1 cellular context compared by ENCODE assay signal in the genomic region with DNA sequence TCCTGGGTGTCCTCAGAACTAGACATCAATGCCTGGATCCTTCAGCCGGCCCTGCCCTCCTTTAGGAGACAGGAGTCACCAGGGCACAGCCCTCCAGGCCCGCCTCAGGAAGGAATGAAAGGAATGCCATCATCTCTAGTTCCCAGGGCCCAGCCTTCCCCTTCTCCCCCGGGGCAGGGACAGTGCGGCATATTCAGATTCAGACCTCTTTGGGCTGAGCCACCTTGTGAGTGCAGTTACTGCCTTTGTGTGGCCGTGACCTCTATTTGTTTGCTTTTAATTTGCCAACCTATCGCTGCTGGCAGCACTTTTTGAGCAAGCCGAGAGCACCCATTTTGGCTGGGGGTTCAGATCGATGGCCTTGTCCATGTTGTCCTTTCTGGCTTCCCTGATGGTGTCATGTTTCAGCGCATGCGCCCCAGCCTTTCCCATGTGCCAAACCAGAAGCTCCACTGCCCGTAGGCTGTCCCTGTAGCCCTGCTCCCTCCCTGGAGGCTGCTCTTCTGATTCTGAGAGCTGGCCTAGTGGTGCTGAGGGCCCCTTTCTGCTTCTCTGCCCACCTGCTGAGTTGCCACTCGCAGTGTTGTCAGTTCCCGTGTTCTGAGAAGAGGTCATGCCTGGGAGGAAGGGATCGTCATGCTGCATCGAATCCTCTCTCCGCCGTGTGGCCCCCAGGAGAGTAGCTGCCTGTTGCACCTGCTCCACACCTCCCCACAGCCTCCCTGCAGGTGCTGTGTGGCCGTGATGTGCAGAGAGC.
TF ChIP-seq lines count a peak whose summit lies in the region.

No MANE protein-coding gene starts in this region.

TF ChIP-seq in WTC11, 78 proteins besides CTCF, POLR2A, EP300 and RAD21 (continued from another document):
- TF ChIP-seq, protein P1, sequence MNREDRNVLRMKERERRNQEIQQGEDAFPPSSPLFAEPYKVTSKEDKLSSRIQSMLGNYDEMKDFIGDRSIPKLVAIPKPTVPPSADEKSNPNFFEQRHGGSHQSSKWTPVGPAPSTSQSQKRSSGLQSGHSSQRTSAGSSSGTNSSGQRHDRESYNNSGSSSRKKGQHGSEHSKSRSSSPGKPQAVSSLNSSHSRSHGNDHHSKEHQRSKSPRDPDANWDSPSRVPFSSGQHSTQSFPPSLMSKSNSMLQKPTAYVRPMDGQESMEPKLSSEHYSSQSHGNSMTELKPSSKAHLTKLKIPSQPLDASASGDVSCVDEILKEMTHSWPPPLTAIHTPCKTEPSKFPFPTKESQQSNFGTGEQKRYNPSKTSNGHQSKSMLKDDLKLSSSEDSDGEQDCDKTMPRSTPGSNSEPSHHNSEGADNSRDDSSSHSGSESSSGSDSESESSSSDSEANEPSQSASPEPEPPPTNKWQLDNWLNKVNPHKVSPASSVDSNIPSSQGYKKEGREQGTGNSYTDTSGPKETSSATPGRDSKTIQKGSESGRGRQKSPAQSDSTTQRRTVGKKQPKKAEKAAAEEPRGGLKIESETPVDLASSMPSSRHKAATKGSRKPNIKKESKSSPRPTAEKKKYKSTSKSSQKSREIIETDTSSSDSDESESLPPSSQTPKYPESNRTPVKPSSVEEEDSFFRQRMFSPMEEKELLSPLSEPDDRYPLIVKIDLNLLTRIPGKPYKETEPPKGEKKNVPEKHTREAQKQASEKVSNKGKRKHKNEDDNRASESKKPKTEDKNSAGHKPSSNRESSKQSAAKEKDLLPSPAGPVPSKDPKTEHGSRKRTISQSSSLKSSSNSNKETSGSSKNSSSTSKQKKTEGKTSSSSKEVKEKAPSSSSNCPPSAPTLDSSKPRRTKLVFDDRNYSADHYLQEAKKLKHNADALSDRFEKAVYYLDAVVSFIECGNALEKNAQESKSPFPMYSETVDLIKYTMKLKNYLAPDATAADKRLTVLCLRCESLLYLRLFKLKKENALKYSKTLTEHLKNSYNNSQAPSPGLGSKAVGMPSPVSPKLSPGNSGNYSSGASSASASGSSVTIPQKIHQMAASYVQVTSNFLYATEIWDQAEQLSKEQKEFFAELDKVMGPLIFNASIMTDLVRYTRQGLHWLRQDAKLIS (CRISPR knock-in tag; IDR thresholded peaks at IDR 0.05; ENCODE audit: borderline replicate concordance): no peak
- TF ChIP-seq ATF1 (CRISPR knock-in tag; IDR thresholded peaks at IDR 0.05): no peak
- peak; percentile 82; the same call in 1 of the 2 replicates for TF ChIP-seq FOXK1 (CRISPR knock-in tag; IDR thresholded peaks at IDR 0.05)
- no peak for TF ChIP-seq ZNF671 (CRISPR knock-in tag; IDR thresholded peaks at IDR 0.05)
- TF ChIP-seq, protein P2, sequence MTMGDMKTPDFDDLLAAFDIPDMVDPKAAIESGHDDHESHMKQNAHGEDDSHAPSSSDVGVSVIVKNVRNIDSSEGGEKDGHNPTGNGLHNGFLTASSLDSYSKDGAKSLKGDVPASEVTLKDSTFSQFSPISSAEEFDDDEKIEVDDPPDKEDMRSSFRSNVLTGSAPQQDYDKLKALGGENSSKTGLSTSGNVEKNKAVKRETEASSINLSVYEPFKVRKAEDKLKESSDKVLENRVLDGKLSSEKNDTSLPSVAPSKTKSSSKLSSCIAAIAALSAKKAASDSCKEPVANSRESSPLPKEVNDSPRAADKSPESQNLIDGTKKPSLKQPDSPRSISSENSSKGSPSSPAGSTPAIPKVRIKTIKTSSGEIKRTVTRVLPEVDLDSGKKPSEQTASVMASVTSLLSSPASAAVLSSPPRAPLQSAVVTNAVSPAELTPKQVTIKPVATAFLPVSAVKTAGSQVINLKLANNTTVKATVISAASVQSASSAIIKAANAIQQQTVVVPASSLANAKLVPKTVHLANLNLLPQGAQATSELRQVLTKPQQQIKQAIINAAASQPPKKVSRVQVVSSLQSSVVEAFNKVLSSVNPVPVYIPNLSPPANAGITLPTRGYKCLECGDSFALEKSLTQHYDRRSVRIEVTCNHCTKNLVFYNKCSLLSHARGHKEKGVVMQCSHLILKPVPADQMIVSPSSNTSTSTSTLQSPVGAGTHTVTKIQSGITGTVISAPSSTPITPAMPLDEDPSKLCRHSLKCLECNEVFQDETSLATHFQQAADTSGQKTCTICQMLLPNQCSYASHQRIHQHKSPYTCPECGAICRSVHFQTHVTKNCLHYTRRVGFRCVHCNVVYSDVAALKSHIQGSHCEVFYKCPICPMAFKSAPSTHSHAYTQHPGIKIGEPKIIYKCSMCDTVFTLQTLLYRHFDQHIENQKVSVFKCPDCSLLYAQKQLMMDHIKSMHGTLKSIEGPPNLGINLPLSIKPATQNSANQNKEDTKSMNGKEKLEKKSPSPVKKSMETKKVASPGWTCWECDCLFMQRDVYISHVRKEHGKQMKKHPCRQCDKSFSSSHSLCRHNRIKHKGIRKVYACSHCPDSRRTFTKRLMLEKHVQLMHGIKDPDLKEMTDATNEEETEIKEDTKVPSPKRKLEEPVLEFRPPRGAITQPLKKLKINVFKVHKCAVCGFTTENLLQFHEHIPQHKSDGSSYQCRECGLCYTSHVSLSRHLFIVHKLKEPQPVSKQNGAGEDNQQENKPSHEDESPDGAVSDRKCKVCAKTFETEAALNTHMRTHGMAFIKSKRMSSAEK (CRISPR knock-in tag; IDR thresholded peaks at IDR 0.05; ENCODE audit: borderline replicate concordance): 0 out of 2 replicates have a peak, but pooled peaks have one; percentile 23
- no peak for TF ChIP-seq SOX15 (CRISPR knock-in tag; IDR thresholded peaks at IDR 0.05)
- TF ChIP-seq TEAD1 (CRISPR knock-in tag; IDR thresholded peaks at IDR 0.05): peak; percentile 52; the same call in 1 of the 2 replicates
- TF ChIP-seq RELA (CRISPR knock-in tag; IDR thresholded peaks at IDR 0.05; ENCODE audit: borderline replicate concordance): no peak
- no peak for TF ChIP-seq GTF2I (CRISPR knock-in tag; conservative IDR thresholded peaks at IDR 0.05)
- TF ChIP-seq, protein P3, sequence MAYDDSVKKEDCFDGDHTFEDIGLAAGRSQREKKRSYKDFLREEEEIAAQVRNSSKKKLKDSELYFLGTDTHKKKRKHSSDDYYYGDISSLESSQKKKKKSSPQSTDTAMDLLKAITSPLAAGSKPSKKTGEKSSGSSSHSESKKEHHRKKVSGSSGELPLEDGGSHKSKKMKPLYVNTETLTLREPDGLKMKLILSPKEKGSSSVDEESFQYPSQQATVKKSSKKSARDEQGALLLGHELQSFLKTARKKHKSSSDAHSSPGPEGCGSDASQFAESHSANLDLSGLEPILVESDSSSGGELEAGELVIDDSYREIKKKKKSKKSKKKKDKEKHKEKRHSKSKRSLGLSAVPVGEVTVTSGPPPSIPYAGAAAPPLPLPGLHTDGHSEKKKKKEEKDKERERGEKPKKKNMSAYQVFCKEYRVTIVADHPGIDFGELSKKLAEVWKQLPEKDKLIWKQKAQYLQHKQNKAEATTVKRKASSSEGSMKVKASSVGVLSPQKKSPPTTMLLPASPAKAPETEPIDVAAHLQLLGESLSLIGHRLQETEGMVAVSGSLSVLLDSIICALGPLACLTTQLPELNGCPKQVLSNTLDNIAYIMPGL (CRISPR knock-in tag; IDR thresholded peaks at IDR 0.05): no peak
- TF ChIP-seq GABPB1 (CRISPR knock-in tag; IDR thresholded peaks at IDR 0.05): no peak
TF ChIP-seq in WTC11: peak in this region for 3.
